9 cellular contexts compared by ENCODE assay signal in genomic region chr3:194472290-194472920, GRCh38. TPM values are rescaled to one million over a fixed set of nuclear protein-coding genes. Genes with fewer than 3 reads are reported as not detected.
DNase-seq lines count a peak whose midpoint lies in the region; ATAC-seq and TF ChIP-seq lines count a peak whose summit lies in the region.
"Had no signal": no experiment of that assay in that cellular context is flagged by ENCODE, and none has a peak within 500 bp of the region (broad histone marks: within the 10 kb centered on the region; RNA-seq: fewer than 3 reads in every experiment).

No MANE protein-coding gene starts in this region.

- peak overlapping the region in 1 of 4 donors; percentile 3 for H3K4me3 Mint-ChIP-seq in CD4-positive, CD25-positive, alpha-beta regulatory T cell

- H3K4me3 ChIP-seq in CD4-positive, CD25-positive, alpha-beta regulatory T cell (ENCODE audit: low read depth, low read length) = peak overlapping the region; percentile 23
- no peak overlapping the region for H3K4me3 ChIP-seq in astrocyte of the cerebellum (ENCODE audit: low read depth, low read length)
- H3K4me3 ChIP-seq: skin epidermis had no signal

- peak overlapping the region in 1 of 3 donors; percentile 6 for H3K27ac Mint-ChIP-seq in CD4-positive, CD25-positive, alpha-beta regulatory T cell

- ATAC-seq in CD4-positive, CD25-positive, alpha-beta regulatory T cell (ENCODE audit: low read depth in 2 of 2) = peak; percentile 86 to 90
- ATAC-seq in GM18517 (IDR thresholded peaks at IDR 0.05; ENCODE audit: unreplicated experiment) = peak; percentile 69
- peak; percentile 83 for ATAC-seq in HG03135 (IDR thresholded peaks at IDR 0.05; ENCODE audit: unreplicated experiment)
- ATAC-seq in stimulated activated naive CD8-positive, alpha-beta T cell treated with anti-CD3 and anti-CD28 coated beads, Interleukin-15, Interleukin-2, amounts not matched to agents 100 U/mL and 50 U/mL, for 24 hours = peak; percentile 86
- no peak for ATAC-seq in HG02970 (IDR thresholded peaks at IDR 0.05; ENCODE audit: low FRiP score, unreplicated experiment)

- H3K4me1 Mint-ChIP-seq in CD4-positive, CD25-positive, alpha-beta regulatory T cell = peaks cover 12 to 32% (median 28%) of the 10 kb centered on the region in 4 donors

- no peaks in the 10 kb centered on the region for H3K27me3 ChIP-seq in CD4-positive, CD25-positive, alpha-beta regulatory T cell (ENCODE audit: control insufficient read depth, insufficient read depth, low read length)

- H3K9me3 ChIP-seq in CD4-positive, CD25-positive, alpha-beta regulatory T cell (ENCODE audit: control insufficient read depth in 2 of 2, low read length in 2 of 2) = no peaks in the 10 kb centered on the region

- no peak overlapping the region for H3K27ac ChIP-seq in CD4-positive, CD25-positive, alpha-beta regulatory T cell (ENCODE audit: insufficient read depth, low read length, poor library complexity, severe bottlenecking)
- H3K27ac ChIP-seq: skin epidermis had no signal

- peak; percentile 100 for TF ChIP-seq CTCF in astrocyte of the cerebellum (IDR thresholded peaks at IDR 0.05; ENCODE audit: low read depth, low read length, missing control alignments)

- DNase-seq in CD4-positive, CD25-positive, alpha-beta regulatory T cell = peak; percentile 7 to 78 (median 67)
- DNase-seq in NCI-H446 treated with DMSO at 0.1 percent for 48 hours (lab: John Stamatoyannopoulos, UW) (peak; percentile 32), astrocyte of the cerebellum (ENCODE audit: low read depth) (peak; percentile 63), iPS-NIHi7 (ENCODE audit: extremely low spot score) (peak; percentile 33)
- DNase-seq in stimulated activated naive CD8-positive, alpha-beta T cell treated with anti-CD3 and anti-CD28 coated beads, Interleukin-15, Interleukin-2, amounts not matched to agents 100 U/mL and 50 U/mL, for 24 hours = no peak

- no peaks in the 10 kb centered on the region for H3K9me3 Mint-ChIP-seq in CD4-positive, CD25-positive, alpha-beta regulatory T cell

- in situ Hi-C loops in astrocyte of the cerebellum (cut with HindIII; ENCODE audit: low sequenced_read_pairs) = no loop called here

- H3K27me3 Mint-ChIP-seq in CD4-positive, CD25-positive, alpha-beta regulatory T cell = no peaks in the 10 kb centered on the region

- H3K36me3 Mint-ChIP-seq in CD4-positive, CD25-positive, alpha-beta regulatory T cell = no peaks in the 10 kb centered on the region

- peaks cover 3% of the 10 kb centered on the region for H3K4me1 ChIP-seq in CD4-positive, CD25-positive, alpha-beta regulatory T cell (ENCODE audit: control insufficient read depth, insufficient read depth, low read length, poor library complexity, severe bottlenecking)

- peaks cover 3% of the 10 kb centered on the region for H3K36me3 ChIP-seq in CD4-positive, CD25-positive, alpha-beta regulatory T cell (ENCODE audit: control insufficient read depth, insufficient read depth, low read length)

RNA-seq across cellular contexts. Expression of gene ATP13A3, which starts 14.4 kb away (rescaled TPM):
- total RNA-seq in CD4-positive, CD25-positive, alpha-beta regulatory T cell = 114 TPM
- 10 to 100 TPM in 3 of 4 donors, 1 to 10 TPM in 1; 8.6 to 17.5 (median 13.3) TPM for polyA plus RNA-seq in CD4-positive, CD25-positive, alpha-beta regulatory T cell
